ENCODE assay signal across 17 cellular contexts in genomic region chr1:203199481-203200058, GRCh38. TPM values are rescaled to one million over a fixed set of nuclear protein-coding genes. Genes with fewer than 3 reads are reported as not detected.
A peak's percentile ranks its signal among the peaks of the same experiment; 100 is the strongest.
DNase-seq lines count a peak whose midpoint lies in the region; ATAC-seq and TF ChIP-seq lines count a peak whose summit lies in the region.
"Had no signal": no experiment of that assay in that cellular context is flagged by ENCODE, and none has a peak within 500 bp of the region (broad histone marks: within the 10 kb centered on the region; RNA-seq: fewer than 3 reads in every experiment).

No MANE protein-coding gene starts in this region.

- ATAC-seq in heart right ventricle (peak; percentile 4 to 43 (median 23)), HG03039 (IDR thresholded peaks at IDR 0.05; ENCODE audit: unreplicated experiment) (no peak)

- H3K36me3 ChIP-seq in Peyer's patch (no peaks in the 10 kb centered on the region), heart right ventricle (no peaks in the 10 kb centered on the region), H7 (replicated peaks; ENCODE audit: control insufficient read depth, insufficient read depth, low read length) (no peaks in the 10 kb centered on the region)
- H3K36me3 ChIP-seq: BE2C had no signal

- intact Hi-C loops in heart right ventricle (cut with DNase I) (no loop called here), posterior vena cava (cut with DNase I) (no loop called here)

- H3K27ac ChIP-seq in Peyer's patch (peak overlapping the region in 3 of 4 donors; percentile 38 to 75 (median 44)), heart right ventricle (peak overlapping the region in 8 of 10 donors; percentile 14 to 70 (median 34))

- no peaks in the 10 kb centered on the region for H3K27me3 ChIP-seq in Peyer's patch
- H3K27me3 ChIP-seq in heart right ventricle = peaks cover 0 to 3% (median 0%) of the 10 kb centered on the region in 7 donors
- no peaks in the 10 kb centered on the region; the same call in 1 of the 2 replicates for H3K27me3 ChIP-seq in H7 (ENCODE audit: control insufficient read depth, insufficient read depth, low read length)
- H3K27me3 ChIP-seq: BE2C had no signal

- H3K9me3 ChIP-seq in Peyer's patch (no peaks in the 10 kb centered on the region), heart right ventricle (no peaks in the 10 kb centered on the region)
- H3K9me3 ChIP-seq: BE2C had no signal

- TF ChIP-seq CTCF in Peyer's patch (IDR thresholded peaks at IDR 0.05) (no peak), heart right ventricle (IDR thresholded peaks at IDR 0.05) (no peak)

- H3K4me3 ChIP-seq in Peyer's patch = no peak overlapping the region
- no peak overlapping the region for H3K4me3 ChIP-seq in heart right ventricle
- no peak overlapping the region for H3K4me3 ChIP-seq in H7 (ENCODE audit: insufficient read depth, low read depth, low read length)

- H3K4me1 ChIP-seq in Peyer's patch (peaks cover 0 to 2% (median 0%) of the 10 kb centered on the region in 4 donors), heart right ventricle (peaks cover 0 to 46% (median 16%) of the 10 kb centered on the region in 9 donors)
- H3K4me1 ChIP-seq: BE2C had no signal

- TF ChIP-seq POLR2A in Peyer's patch (IDR thresholded peaks at IDR 0.05) = no peak

- DNase-seq in AG08395 (ENCODE audit: low spot score) = peak; percentile 71
- DNase-seq in Peyer's patch = peak in 1 of 3 donors; percentile 38
- no peak for DNase-seq in heart right ventricle
- peak; percentile 58 for DNase-seq in posterior vena cava (ENCODE audit: low spot score)
- no peak for DNase-seq in mesenteric fat pad (ENCODE audit: low spot score)
- no peak for DNase-seq in amygdala (lab: John Stamatoyannopoulos, UW)
- DNase-seq in H7 = no peak
- DNase-seq: activated CD4-positive, alpha-beta T cell treated with anti-CD3 and anti-CD28 coated beads, Interleukin-2, amount 50 U/mL, for 48 hours; activated naive CD4-positive, alpha-beta T cell treated with Interleukin-2 at 50 U/mL for 16 hours; BE2C; KG1; NCI-H2227 treated with DMSO at 0.1 percent for 48 hours; stimulated activated CD4-positive, alpha-beta T cell treated with anti-CD3 and anti-CD28 coated beads, Interleukin-15, amount 100 ng/mL, for 24 hours had no signal

- 76 to 80% methylated on average over 7 of the region's 7 CpGs for WGBS in heart right ventricle, 2 donors

RNA-seq across cellular contexts. Expression of gene CHI3L1, which starts 13.1 kb away (rescaled TPM):
- total RNA-seq in Peyer's patch (1 to 10 TPM in 2 of 4 donors, not detected in 2; 1.9 to 2.5 TPM), heart right ventricle (10 to 100 TPM in 1 of 10 donors, 1 to 10 TPM in 3, under 1 TPM in 5, not detected in 1; 0.15 to 11.0 (median 0.42) TPM), posterior vena cava (10 to 100 TPM; 26.7 to 30.3 TPM), mesenteric fat pad (346 TPM)
- polyA plus RNA-seq in heart right ventricle = 10 to 100 TPM in 1 of 2 donors, 1 to 10 TPM in 1; 2.2 to 14.3 TPM
- 0.37 and 0.42 TPM in 2 replicates for total RNA-seq in H7 (2014; rRNA removed; shearing (Covaris generic))
- total RNA-seq: chondrocyte; T-helper 2 cell treated with Interferon-gamma antibody and Interleukin-4, amounts not matched to agents 100 ng/mL and 5 ng/mL, for 36 hours had no signal
- polyA plus RNA-seq: neural cell had no signal

RNA-seq across cellular contexts. Expression of gene MYBPH, which starts 23.9 kb away (rescaled TPM):
- not detected for total RNA-seq in Peyer's patch
- total RNA-seq in heart right ventricle = not detected
- not detected for polyA plus RNA-seq in heart right ventricle
- total RNA-seq in posterior vena cava = not detected
- total RNA-seq in mesenteric fat pad = 0.22 TPM
- not detected in 2 replicates for total RNA-seq in H7 (2014; rRNA removed; shearing (Covaris generic))
- total RNA-seq: chondrocyte; T-helper 2 cell treated with Interferon-gamma antibody and Interleukin-4, amounts not matched to agents 100 ng/mL and 5 ng/mL, for 36 hours had no signal
- polyA plus RNA-seq: neural cell had no signal

RNA-seq across cellular contexts. Expression of gene CHIT1, which starts 29.9 kb away (rescaled TPM):
- 1 to 10 TPM in 1 of 4 donors, under 1 TPM in 1, not detected in 2; 0.67 to 4.1 TPM for total RNA-seq in Peyer's patch
- 1 to 10 TPM in 1 of 10 donors, under 1 TPM in 5, not detected in 4; 0.05 to 1.3 (median 0.28) TPM for total RNA-seq in heart right ventricle
- polyA plus RNA-seq in heart right ventricle = not detected
- total RNA-seq in posterior vena cava = under 1 TPM; 0.14 to 0.33 TPM
- 17.4 TPM for total RNA-seq in mesenteric fat pad
- not detected in 2 replicates for total RNA-seq in H7 (2014; rRNA removed; shearing (Covaris generic))
- total RNA-seq: chondrocyte had no signal
- polyA plus RNA-seq: neural cell had no signal

Comparison
In these comparisons a context has a peak if more than half of its experiments do, and no peak if none do; other contexts are left out.
1. DNase-seq: peak in AG08395 (single experiment) and posterior vena cava (single experiment); none in heart right ventricle (0 of 2), mesenteric fat pad (single experiment), amygdala (0 of 56) and H7 (single experiment).
2. RNA of gene CHI3L1, which starts 13.1 kb away (total RNA-seq): 346 TPM in mesenteric fat pad (single experiment); 26.7 to 30.3 TPM in posterior vena cava, 1.9 to 2.5 TPM in Peyer's patch, 0.15 to 11.0 TPM in heart right ventricle and 0.37 to 0.42 TPM in H7; every median in the first group is over 10 times any median in the second.